ENCODE assay signal across 35 cellular contexts in the genomic region with DNA sequence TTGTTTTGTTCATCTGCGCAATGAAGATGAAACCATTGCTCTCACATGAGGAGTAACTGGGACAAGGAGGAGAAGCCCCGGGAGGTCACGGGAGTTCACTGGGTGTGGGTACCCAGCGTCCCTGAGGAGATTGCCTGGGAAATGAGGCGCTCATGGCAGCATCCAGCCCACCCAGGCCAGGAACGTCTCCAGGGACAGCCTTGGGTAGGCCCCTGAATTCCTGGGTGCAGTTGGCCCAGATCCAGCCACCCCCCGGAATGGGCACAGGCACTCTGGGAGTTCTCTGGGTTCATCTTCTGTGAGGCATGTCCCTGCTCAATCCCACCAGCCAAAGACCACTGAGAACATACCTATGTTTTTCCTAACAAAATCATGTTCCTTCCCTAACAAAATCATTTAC. TPM values are rescaled to one million over a fixed set of nuclear protein-coding genes. Genes with fewer than 3 reads are reported as not detected.
"Had no signal": no experiment of that assay in that cellular context is flagged by ENCODE, and none has a peak within 500 bp of the region (broad histone marks: within the 10 kb centered on the region; RNA-seq: fewer than 3 reads in every experiment).

No MANE protein-coding gene starts in this region.

- H3K36me3 Mint-ChIP-seq: activated CD4-positive, alpha-beta memory T cell treated with anti-CD3 and anti-CD28 coated beads for 36 hours; activated CD8-positive, alpha-beta memory T cell treated with anti-CD3 and anti-CD28 coated beads, Interleukin-2, amount 10 ng/mL, durations not matched to agents 7 days and 5 days; activated naive CD4-positive, alpha-beta T cell treated with anti-CD3 and anti-CD28 coated beads, Interleukin-2, amount 10 ng/mL, durations not matched to agents 7 days and 5 days; activated naive CD4-positive, alpha-beta T cell treated with anti-CD3 and anti-CD28 coated beads, Interleukin-2, amount 50 U/mL, for 72 hours; activated naive CD8-positive, alpha-beta T cell treated with anti-CD3 and anti-CD28 coated beads, Interleukin-2, amount 10 ng/mL, durations not matched to agents 7 days and 5 days; brain had no signal

- H3K4me1 Mint-ChIP-seq: activated CD4-positive, alpha-beta T cell treated with anti-CD3 and anti-CD28 coated beads for 36 hours; activated naive CD4-positive, alpha-beta T cell treated with anti-CD3 and anti-CD28 coated beads, Interleukin-2, amount 10 ng/mL, durations not matched to agents 7 days and 5 days had no signal

- H3K4me3 ChIP-seq: ascending aorta, breast epithelium, cardiac muscle cell, coronary artery, dorsolateral prefrontal cortex, esophagus squamous epithelium, gastroesophageal sphincter had no signal

- H3K9me3 ChIP-seq: ascending aorta, breast epithelium, esophagus squamous epithelium, gastroesophageal sphincter had no signal

- DNase-seq: activated CD4-positive, alpha-beta memory T cell treated with anti-CD3 and anti-CD28 coated beads for 36 hours; activated CD4-positive, alpha-beta T cell treated with anti-CD3 and anti-CD28 coated beads for 36 hours; activated CD4-positive, alpha-beta T cell treated with anti-CD3 and anti-CD28 coated beads, Interleukin-2, amount 10 ng/mL, durations not matched to agents 24 days and 14 days; activated CD4-positive, CD25-positive, alpha-beta regulatory T cell; activated CD4-positive, CD25-positive, alpha-beta regulatory T cell treated with anti-CD3 and anti-CD28 coated beads, Interleukin-2, amount 50 U/mL, for 72 hours; activated CD8-positive, alpha-beta memory T cell treated with anti-CD3 and anti-CD28 coated beads, Interleukin-2, amount 10 ng/mL, durations not matched to agents 7 days and 5 days; activated CD8-positive, alpha-beta memory T cell treated with anti-CD3 and anti-CD28 coated beads, Interleukin-2, amount 50 U/mL, for 4 hours; activated CD8-positive, alpha-beta T cell treated with anti-CD3 and anti-CD28 coated beads, Interleukin-2, amount 10 ng/mL, durations not matched to agents 7 days and 5 days; activated gamma-delta T cell; activated naive CD4-positive, alpha-beta T cell; activated naive CD4-positive, alpha-beta T cell treated with anti-CD3 and anti-CD28 coated beads, Interleukin-2, amount 10 ng/mL, durations not matched to agents 7 days and 5 days; activated naive CD8-positive, alpha-beta T cell treated with anti-CD3 and anti-CD28 coated beads, Interleukin-2, amount 10 ng/mL, durations not matched to agents 7 days and 5 days; activated T-cell treated with anti-CD3 and anti-CD28 coated beads, Interleukin-2, amount 50 U/mL, for 1 hour; activated T-cell treated with anti-CD3 and anti-CD28 coated beads, Interleukin-2, amount 50 U/mL, for 48 hours; central memory CD4-positive, alpha-beta T cell; cerebellar nuclear complex; dorsolateral prefrontal cortex; effector memory CD4-positive, alpha-beta T cell; endodermal cell; erythroblast; esophagus squamous epithelium; foreskin melanocyte; T-helper 2 cell had no signal

- H3K27me3 ChIP-seq: ascending aorta, breast epithelium, cardiac muscle cell, dorsolateral prefrontal cortex had no signal

- H3K9me3 Mint-ChIP-seq: activated CD4-positive, alpha-beta memory T cell treated with anti-CD3 and anti-CD28 coated beads for 36 hours; activated naive CD4-positive, alpha-beta T cell treated with anti-CD3 and anti-CD28 coated beads, Interleukin-2, amount 10 ng/mL, durations not matched to agents 7 days and 5 days; activated naive CD4-positive, alpha-beta T cell treated with anti-CD3 and anti-CD28 coated beads, Interleukin-2, amount 50 U/mL, for 72 hours; activated T-helper 1 cell treated with anti-CD3 and anti-CD28 coated beads, Interleukin-12 subunit alpha, Interleukin-12 subunit beta, Interleukin-2, Interleukin-4 antibody, amounts not matched to agents 30 ng/mL and 10 ng/mL and 1 ng/mL, durations not matched to agents 14 hours and 24 hours and 36 hours; brain; endodermal cell had no signal

- ATAC-seq: activated CD4-positive, alpha-beta T cell treated with anti-CD3 and anti-CD28 coated beads for 36 hours; activated CD8-positive, alpha-beta memory T cell treated with anti-CD3 and anti-CD28 coated beads, Interleukin-2, amount 10 ng/mL, durations not matched to agents 7 days and 5 days; activated CD8-positive, alpha-beta T cell treated with anti-CD3 and anti-CD28 coated beads, Interleukin-2, amount 10 ng/mL, durations not matched to agents 7 days and 5 days; activated naive CD4-positive, alpha-beta T cell treated with anti-CD3 and anti-CD28 coated beads, Interleukin-2, amount 50 U/mL, for 72 hours; gastroesophageal sphincter had no signal

- H3K27ac Mint-ChIP-seq: activated CD4-positive, alpha-beta memory T cell treated with anti-CD3 and anti-CD28 coated beads for 36 hours; activated CD4-positive, alpha-beta T cell treated with anti-CD3 and anti-CD28 coated beads for 36 hours; activated CD4-positive, alpha-beta T cell treated with anti-CD3 and anti-CD28 coated beads, Interleukin-2, amount 10 ng/mL, durations not matched to agents 24 days and 14 days; activated CD8-positive, alpha-beta memory T cell treated with anti-CD3 and anti-CD28 coated beads, Interleukin-2, amount 10 ng/mL, durations not matched to agents 7 days and 5 days; activated CD8-positive, alpha-beta T cell treated with anti-CD3 and anti-CD28 coated beads, Interleukin-2, amount 10 ng/mL, durations not matched to agents 7 days and 5 days; activated naive CD4-positive, alpha-beta T cell treated with anti-CD3 and anti-CD28 coated beads, Interleukin-2, amount 10 ng/mL, durations not matched to agents 7 days and 5 days; activated naive CD4-positive, alpha-beta T cell treated with anti-CD3 and anti-CD28 coated beads, Interleukin-2, amount 50 U/mL, for 72 hours; activated naive CD8-positive, alpha-beta T cell treated with anti-CD3 and anti-CD28 coated beads, Interleukin-2, amount 10 ng/mL, durations not matched to agents 7 days and 5 days; activated T-helper 1 cell treated with anti-CD3 and anti-CD28 coated beads, Interleukin-12 subunit alpha, Interleukin-12 subunit beta, Interleukin-2, Interleukin-4 antibody, amounts not matched to agents 30 ng/mL and 10 ng/mL and 1 ng/mL, durations not matched to agents 14 hours and 24 hours and 36 hours; dendritic cell treated with granulocyte-macrophage colony-stimulating factor and Interleukin-4, amounts not matched to agents 40 ng/mL and 50 ng/mL, for 4 days; endodermal cell had no signal

- H3K4me3 Mint-ChIP-seq: activated CD4-positive, alpha-beta memory T cell treated with anti-CD3 and anti-CD28 coated beads for 36 hours; activated CD4-positive, alpha-beta T cell treated with anti-CD3 and anti-CD28 coated beads for 36 hours; activated CD4-positive, alpha-beta T cell treated with anti-CD3 and anti-CD28 coated beads, Interleukin-2, amount 10 ng/mL, durations not matched to agents 24 days and 14 days; activated CD8-positive, alpha-beta memory T cell treated with anti-CD3 and anti-CD28 coated beads, Interleukin-2, amount 10 ng/mL, durations not matched to agents 7 days and 5 days; activated CD8-positive, alpha-beta T cell treated with anti-CD3 and anti-CD28 coated beads, Interleukin-2, amount 10 ng/mL, durations not matched to agents 7 days and 5 days; activated naive CD4-positive, alpha-beta T cell treated with anti-CD3 and anti-CD28 coated beads, Interleukin-2, amount 10 ng/mL, durations not matched to agents 7 days and 5 days; activated naive CD8-positive, alpha-beta T cell treated with anti-CD3 and anti-CD28 coated beads, Interleukin-2, amount 10 ng/mL, durations not matched to agents 7 days and 5 days; activated T-helper 1 cell treated with anti-CD3 and anti-CD28 coated beads, Interleukin-12 subunit alpha, Interleukin-12 subunit beta, Interleukin-2, Interleukin-4 antibody, amounts not matched to agents 30 ng/mL and 10 ng/mL and 1 ng/mL, durations not matched to agents 14 hours and 24 hours and 36 hours; brain; dendritic cell treated with granulocyte-macrophage colony-stimulating factor and Interleukin-4, amounts not matched to agents 40 ng/mL and 50 ng/mL, for 4 days; endodermal cell had no signal

- H3K27me3 Mint-ChIP-seq: activated CD4-positive, alpha-beta memory T cell treated with anti-CD3 and anti-CD28 coated beads for 36 hours; activated CD4-positive, alpha-beta T cell treated with anti-CD3 and anti-CD28 coated beads for 36 hours; activated CD4-positive, alpha-beta T cell treated with anti-CD3 and anti-CD28 coated beads, Interleukin-2, amount 10 ng/mL, durations not matched to agents 24 days and 14 days; activated CD8-positive, alpha-beta memory T cell treated with anti-CD3 and anti-CD28 coated beads, Interleukin-2, amount 10 ng/mL, durations not matched to agents 7 days and 5 days had no signal

- H3K27ac ChIP-seq: ascending aorta, breast epithelium, cardiac muscle cell, coronary artery, dorsolateral prefrontal cortex, esophagus squamous epithelium, gastroesophageal sphincter had no signal

- H3K4me1 ChIP-seq: ascending aorta, breast epithelium had no signal

- H3K36me3 ChIP-seq: ascending aorta, breast epithelium, cardiac muscle cell, esophagus squamous epithelium, gastroesophageal sphincter had no signal

RNA-seq across cellular contexts. Expression of gene BFSP2, which starts 18.5 kb away (rescaled TPM):
- total RNA-seq: activated CD4-positive, alpha-beta memory T cell treated with anti-CD3 and anti-CD28 coated beads for 36 hours; activated CD4-positive, alpha-beta T cell treated with anti-CD3 and anti-CD28 coated beads, Interleukin-2, amount 10 ng/mL, durations not matched to agents 24 days and 14 days; activated naive CD4-positive, alpha-beta T cell treated with anti-CD3 and anti-CD28 coated beads, Interleukin-2, amount 50 U/mL, for 72 hours; activated naive CD8-positive, alpha-beta T cell treated with anti-CD3 and anti-CD28 coated beads, Interleukin-2, amount 10 ng/mL, durations not matched to agents 7 days and 5 days; activated T-helper 1 cell treated with anti-CD3 and anti-CD28 coated beads, Interleukin-12 subunit alpha, Interleukin-12 subunit beta, Interleukin-2, Interleukin-4 antibody, amounts not matched to agents 30 ng/mL and 10 ng/mL and 1 ng/mL, durations not matched to agents 14 hours and 24 hours and 36 hours; ascending aorta; breast epithelium; cardiac muscle cell; endodermal cell; esophagus squamous epithelium; fibroblast of lung; fibroblast of villous mesenchyme; gastroesophageal sphincter; glomerular endothelial cell had no signal
- polyA plus RNA-seq: cardiac muscle cell, fibroblast of lung had no signal
